14 cellular contexts compared by ENCODE assay signal in genomic region chr13:31749929-31750328, GRCh38. TPM values are rescaled to one million over a fixed set of nuclear protein-coding genes. Genes with fewer than 3 reads are reported as not detected.
DNase-seq lines count a peak whose midpoint lies in the region; ATAC-seq and TF ChIP-seq lines count a peak whose summit lies in the region.
"Had no signal": no experiment of that assay in that cellular context is flagged by ENCODE, and none has a peak within 500 bp of the region (broad histone marks: within the 10 kb centered on the region; RNA-seq: fewer than 3 reads in every experiment).

No MANE protein-coding gene starts in this region.

- no peak overlapping the region for H3K9ac ChIP-seq in fibroblast of lung (ENCODE audit: insufficient read depth, low read length)

- no peaks in the 10 kb centered on the region for H3K36me3 Mint-ChIP-seq in activated CD4-positive, alpha-beta T cell treated with anti-CD3 and anti-CD28 coated beads for 36 hours (ENCODE audit: low read depth)
- H3K36me3 Mint-ChIP-seq: brain had no signal

- H3K4me3 ChIP-seq in fibroblast of lung (replicated peaks in 1 of 4; ENCODE audit: control extremely low read depth in 1 of 4, insufficient read depth in 1 of 4, low read depth in 3 of 4, low read length in 4 of 4): no peak overlapping the region
- H3K4me3 ChIP-seq: esophagus squamous epithelium, PC-9 had no signal

- H3K4me2 ChIP-seq in fibroblast of lung (ENCODE audit: extremely low read depth, insufficient read depth, low read length): peak overlapping the region; percentile 70
- H3K4me2 ChIP-seq: PC-9 had no signal

- no peak for ATAC-seq in omental fat pad (ENCODE audit: low FRiP score)
- no peak for ATAC-seq in activated CD4-positive, alpha-beta T cell treated with anti-CD3 and anti-CD28 coated beads for 36 hours
- ATAC-seq: left colon; stimulated activated naive CD8-positive, alpha-beta T cell treated with anti-CD3 and anti-CD28 coated beads, Interleukin-15, Interleukin-2, amounts not matched to agents 100 U/mL and 50 U/mL, for 24 hours had no signal

- no peaks in the 10 kb centered on the region for H3K9me3 Mint-ChIP-seq in activated CD4-positive, alpha-beta T cell treated with anti-CD3 and anti-CD28 coated beads for 36 hours (ENCODE audit: low read depth)
- H3K9me3 Mint-ChIP-seq: brain had no signal

- TF ChIP-seq CTCF in RWPE1 (conservative IDR thresholded peaks at IDR 0.05; ENCODE audit: low read depth): no peak
- no peak for TF ChIP-seq CTCF in fibroblast of lung (conservative IDR thresholded peaks at IDR 0.05 in 1 of 2, IDR thresholded peaks at IDR 0.05 in 1 of 2; ENCODE audit: low read depth in 1 of 2, low read length in 2 of 2)
- TF ChIP-seq CTCF in omental fat pad (IDR thresholded peaks at IDR 0.05): no peak

- CTCF ChIA-PET in RWPE1 (lab: Yijun Ruan, JAX): no interaction called here
- CTCF ChIA-PET in activated CD4-positive, alpha-beta T cell treated with anti-CD3 and anti-CD28 coated beads for 36 hours (lab: Charles Lee): interaction anchor here (1.1 kb wide), 1 partner anchor 9 kb away, joined by 3 read pairs; no protein-coding TSS in a partner anchor

- DNase-seq in HCEC 1CT (peak; percentile 97), RWPE1 (ENCODE audit: low spot score) (peak; percentile 46), fibroblast of lung (ENCODE audit: low read depth in 2 of 2) (peak; percentile 80 to 92), stromal cell of bone marrow (ENCODE audit: low read depth) (peak; percentile 93), NCI-H82 (lab: John Stamatoyannopoulos, UW) (no peak), omental fat pad (ENCODE audit: low spot score) (no peak)
- DNase-seq in activated CD4-positive, alpha-beta T cell treated with anti-CD3 and anti-CD28 coated beads for 36 hours: no peak
- DNase-seq: activated CD8-positive, alpha-beta memory T cell treated with anti-CD3 and anti-CD28 coated beads, Interleukin-2, amount 50 U/mL, for 4 hours; esophagus squamous epithelium; left colon; NCI-H2029 treated with DMSO at 0.1 percent for 48 hours; PC-9; stimulated activated naive CD8-positive, alpha-beta T cell treated with anti-CD3 and anti-CD28 coated beads, Interleukin-15, Interleukin-2, amounts not matched to agents 100 U/mL and 50 U/mL, for 24 hours had no signal

- no peak overlapping the region for H3K4me3 Mint-ChIP-seq in activated CD4-positive, alpha-beta T cell treated with anti-CD3 and anti-CD28 coated beads for 36 hours
- H3K4me3 Mint-ChIP-seq: brain had no signal

- no peaks in the 10 kb centered on the region for H3K36me3 ChIP-seq in fibroblast of lung (ENCODE audit: control insufficient read depth, insufficient read depth, low read length)
- H3K36me3 ChIP-seq: esophagus squamous epithelium had no signal

- peaks cover 6% of the 10 kb centered on the region for H3K27me3 Mint-ChIP-seq in activated CD4-positive, alpha-beta T cell treated with anti-CD3 and anti-CD28 coated beads for 36 hours

- H3K79me2 ChIP-seq in fibroblast of lung (ENCODE audit: control insufficient read depth, insufficient read depth, low read length): no peaks in the 10 kb centered on the region

- no peaks in the 10 kb centered on the region for H3K27me3 ChIP-seq in fibroblast of lung (ENCODE audit: control insufficient read depth, insufficient read depth, low read length)

- H4K20me1 ChIP-seq in fibroblast of lung (ENCODE audit: control insufficient read depth, extremely low read depth, insufficient read depth, low read length): no peaks in the 10 kb centered on the region

- H3K27ac ChIP-seq in RWPE1 (no peak overlapping the region), fibroblast of lung (ENCODE audit: insufficient read depth, low read length) (peak overlapping the region; percentile 83)
- H3K27ac ChIP-seq: esophagus squamous epithelium, PC-9 had no signal

- intact Hi-C loops in activated CD4-positive, alpha-beta T cell treated with anti-CD3 and anti-CD28 coated beads for 36 hours (cut with DNase I, micrococcal nuclease): no loop called here

- POLR2A ChIA-PET in RWPE1 (lab: Yijun Ruan, JAX; ENCODE audit: low non-redundant PET): no interaction called here
- POLR2A ChIA-PET in activated CD4-positive, alpha-beta T cell treated with anti-CD3 and anti-CD28 coated beads for 36 hours (lab: Charles Lee): no interaction called here

- H3K4me1 ChIP-seq in fibroblast of lung (ENCODE audit: control insufficient read depth, extremely low read depth, insufficient read depth, low read length): peaks cover 10% of the 10 kb centered on the region
- H3K4me1 ChIP-seq: esophagus squamous epithelium had no signal

- no peaks in the 10 kb centered on the region for H3K9me3 ChIP-seq in fibroblast of lung (ENCODE audit: control insufficient read depth, insufficient read depth, low read depth, low read length)
- H3K9me3 ChIP-seq: esophagus squamous epithelium had no signal

- H2AFZ ChIP-seq in fibroblast of lung (ENCODE audit: low read length): no peak overlapping the region
- H2AFZ ChIP-seq: PC-9 had no signal

- no peak overlapping the region for H3K27ac Mint-ChIP-seq in activated CD4-positive, alpha-beta T cell treated with anti-CD3 and anti-CD28 coated beads for 36 hours
- H3K27ac Mint-ChIP-seq: brain had no signal

- no peaks in the 10 kb centered on the region for H3K4me1 Mint-ChIP-seq in activated CD4-positive, alpha-beta T cell treated with anti-CD3 and anti-CD28 coated beads for 36 hours
- H3K4me1 Mint-ChIP-seq: brain had no signal

RNA-seq across cellular contexts. Expression of gene RXFP2, which starts 10.6 kb away (rescaled TPM):
- total RNA-seq in fibroblast of lung: not detected in 2 replicates
- polyA plus RNA-seq in fibroblast of lung: not detected in 2 replicates
- not detected in 2 replicates for polyA plus RNA-seq in fibroblast of lung (2012)
- polyA minus RNA-seq in fibroblast of lung (ENCODE audit: low replicate concordance): not detected in 2 replicates
- total RNA-seq in omental fat pad: under 1 TPM in 1 of 4 donors, not detected in 3; 0.63 TPM
- not detected for total RNA-seq in activated CD4-positive, alpha-beta T cell treated with anti-CD3 and anti-CD28 coated beads for 36 hours
- total RNA-seq: esophagus squamous epithelium, left colon, PC-9 had no signal

Comparison
In these comparisons a context has a peak if more than half of its experiments do, and no peak if none do; other contexts are left out.
1. DNase-seq: peak in HCEC 1CT (single experiment), RWPE1 (single experiment), fibroblast of lung (2 of 2) and stromal cell of bone marrow (single experiment); none in NCI-H82 (single experiment), omental fat pad (single experiment) and activated CD4-positive, alpha-beta T cell treated with anti-CD3 and anti-CD28 coated beads for 36 hours (single experiment).